23 cellular contexts compared by ENCODE assay signal in genomic region chr6:3540253-3540820, GRCh38.
"Had no signal": no experiment of that assay in that cellular context is flagged by ENCODE, and none has a peak within 500 bp of the region (broad histone marks: within the 10 kb centered on the region; RNA-seq: fewer than 3 reads in every experiment).

No MANE protein-coding gene starts in this region.

- H3K27ac Mint-ChIP-seq: activated naive CD8-positive, alpha-beta T cell; activated T-cell treated with anti-CD3 and anti-CD28 coated beads, Interleukin-2, amount 50 U/mL, for 24 hours; activated T-helper 17 cell treated with anti-CD3 and anti-CD28 coated beads, Interleukin-2, amount 50 U/mL, for 72 hours; effector memory CD8-positive, alpha-beta T cell; memory B cell; stimulated activated naive CD8-positive, alpha-beta T cell treated with anti-CD3 and anti-CD28 coated beads, Interleukin-15, Interleukin-2, amounts not matched to agents 100 ng/mL and 50 ng/mL, for 24 hours had no signal

- H3K9me3 Mint-ChIP-seq: activated T-cell treated with anti-CD3 and anti-CD28 coated beads, Interleukin-2, amount 50 U/mL, for 24 hours; activated T-helper 17 cell treated with anti-CD3 and anti-CD28 coated beads, Interleukin-2, amount 50 U/mL, for 72 hours; effector memory CD8-positive, alpha-beta T cell; memory B cell; stimulated activated naive CD8-positive, alpha-beta T cell treated with anti-CD3 and anti-CD28 coated beads, Interleukin-15, Interleukin-2, amounts not matched to agents 100 ng/mL and 50 ng/mL, for 24 hours had no signal

- DNase-seq: activated CD4-positive, alpha-beta T cell treated with anti-CD3 and anti-CD28 coated beads for 1 hour; activated CD4-positive, alpha-beta T cell treated with anti-CD3 and anti-CD28 coated beads, Interleukin-2, amount 50 U/mL, for 1 hour; activated CD8-positive, alpha-beta memory T cell treated with anti-CD3 and anti-CD28 coated beads for 24 hours; activated CD8-positive, alpha-beta memory T cell treated with anti-CD3 and anti-CD28 coated beads, Interleukin-2, amount 50 U/mL, for 4 hours; activated T-cell treated with anti-CD3 and anti-CD28 coated beads, Interleukin-2, amount 50 U/mL, for 24 hours; adrenal gland; central memory CD4-positive, alpha-beta T cell; effector memory CD8-positive, alpha-beta T cell; esophagus squamous epithelium; head of caudate nucleus; left cardiac atrium; ovary; right cardiac atrium; stimulated activated CD4-positive, alpha-beta T cell treated with anti-CD3 and anti-CD28 coated beads, Interleukin-12 subunit alpha, Interleukin-12 subunit beta, amount 100 ng/mL, for 4 hours; stimulated activated CD4-positive, alpha-beta T cell treated with anti-CD3 and anti-CD28 coated beads, Interleukin-4, amount 100 ng/mL, for 4 hours; T-helper 9 cell; uterus had no signal

- H3K36me3 Mint-ChIP-seq: activated naive CD8-positive, alpha-beta T cell; memory B cell had no signal

- H3K4me1 Mint-ChIP-seq: activated T-helper 17 cell treated with anti-CD3 and anti-CD28 coated beads, Interleukin-2, amount 50 U/mL, for 72 hours; memory B cell; neural crest cell had no signal

- ATAC-seq: activated T-helper 17 cell treated with anti-CD3 and anti-CD28 coated beads, Interleukin-2, amount 50 U/mL, for 72 hours; effector memory CD8-positive, alpha-beta T cell; gastroesophageal sphincter; left cardiac atrium; right cardiac atrium had no signal

- H3K4me3 Mint-ChIP-seq: activated naive CD8-positive, alpha-beta T cell; activated T-cell treated with anti-CD3 and anti-CD28 coated beads, Interleukin-2, amount 50 U/mL, for 24 hours; activated T-helper 17 cell treated with anti-CD3 and anti-CD28 coated beads, Interleukin-2, amount 50 U/mL, for 72 hours; effector memory CD8-positive, alpha-beta T cell; memory B cell; neural crest cell; stimulated activated naive CD8-positive, alpha-beta T cell treated with anti-CD3 and anti-CD28 coated beads, Interleukin-15, Interleukin-2, amounts not matched to agents 100 ng/mL and 50 ng/mL, for 24 hours had no signal
